In genomic region chr17:47423406-47424295, GRCh38 we compare ENCODE assay signal across 9 cellular contexts.
DNase-seq lines count a peak whose midpoint lies in the region; ATAC-seq, FAIRE-seq and TF ChIP-seq lines count a peak whose summit lies in the region.
"Had no signal": no experiment of that assay in that cellular context is flagged by ENCODE, and none has a peak within 500 bp of the region (broad histone marks: within the 10 kb centered on the region; RNA-seq: fewer than 3 reads in every experiment).

No MANE protein-coding gene starts in this region.

- TF ChIP-seq CTCF in RWPE2 (IDR thresholded peaks at IDR 0.05; ENCODE audit: poor library complexity, severe bottlenecking), result no peak

- DNase-seq in GM18507 (ENCODE audit: extremely low spot score, insufficient read length, low read depth), result peak; percentile 0
- peak; percentile 51 for DNase-seq in RWPE2 (ENCODE audit: low spot score)
- peak; percentile 24 to 28 for DNase-seq in erythroblast (lab: John Stamatoyannopoulos, UW)
- peak; percentile 11 for DNase-seq in naive B cell
- no peak for DNase-seq in medulla oblongata (ENCODE audit: extremely low spot score)
- DNase-seq in urothelium cell line (ENCODE audit: low spot score), result no peak
- DNase-seq in RCC 7860 (ENCODE audit: low spot score), result no peak

- no peak for FAIRE-seq in GM18507 (lab: Jason Lieb, UNC)
- FAIRE-seq in urothelium cell line (lab: Jason Lieb, UNC), result no peak
- FAIRE-seq in RCC 7860 (lab: Jason Lieb, UNC), result no peak

- H3K9me3 ChIP-seq in RWPE2 (ENCODE audit: severe bottlenecking), result no peaks in the 10 kb centered on the region

- no peaks in the 10 kb centered on the region; the same call in 1 of the 2 replicates for H3K36me3 ChIP-seq in RWPE2 (ENCODE audit: low read depth)

- H3K27ac ChIP-seq in RWPE2 (ENCODE audit: poor library complexity, severe bottlenecking), result no peak overlapping the region
- H3K27ac ChIP-seq: SK-N-MC had no signal

- no peaks in the 10 kb centered on the region for H3K27me3 ChIP-seq in RWPE2 (ENCODE audit: insufficient read depth, poor library complexity, severe bottlenecking)

- H3K4me1 Mint-ChIP-seq in naive B cell, result peaks cover 0 to 6% (median 4%) of the 10 kb centered on the region in 3 donors

- ATAC-seq in RWPE2 (ENCODE audit: low read depth) (peak; percentile 76), naive B cell (ENCODE audit: low read depth in 2 of 2) (peak; percentile 57 to 60), HG03039 (IDR thresholded peaks at IDR 0.05; ENCODE audit: unreplicated experiment) (no peak)

- peak overlapping the region; percentile 34 for H3K4me3 ChIP-seq in RWPE2 (ENCODE audit: severe bottlenecking)
- H3K4me3 ChIP-seq: SK-N-MC had no signal

- no peak for TF ChIP-seq POLR2A in erythroblast (IDR thresholded peaks at IDR 0.05; ENCODE audit: low read length)

- peaks cover 0 to 5% (median 0%) of the 10 kb centered on the region in 7 donors for H3K9me3 Mint-ChIP-seq in naive B cell

- H3K4me1 ChIP-seq in RWPE2 (ENCODE audit: insufficient read depth, poor library complexity, severe bottlenecking), result peaks cover 5% of the 10 kb centered on the region

- H3K27ac Mint-ChIP-seq in naive B cell, result no peak overlapping the region

- peak overlapping the region in 7 of 8 donors; percentile 45 to 84 (median 74) for H3K4me3 Mint-ChIP-seq in naive B cell

- peaks cover 0 to 4% (median 3%) of the 10 kb centered on the region in 3 donors for H3K27me3 Mint-ChIP-seq in naive B cell

- peaks cover 0 to 5% of the 10 kb centered on the region in 2 donors for H3K36me3 Mint-ChIP-seq in naive B cell

Comparison
In these comparisons a context has a peak if more than half of its experiments do, and no peak if none do; other contexts are left out.
1. DNase-seq: peak in GM18507 (single experiment), RWPE2 (single experiment), erythroblast (2 of 2) and naive B cell (single experiment); none in medulla oblongata (single experiment), urothelium cell line (single experiment) and RCC 7860 (single experiment).